Comparison of ENCODE assay signal across 1 cellular context in genomic region chrX:151004085-151004484, GRCh38.
TF ChIP-seq lines count a peak whose summit lies in the region.

No MANE protein-coding gene starts in this region.

TF ChIP-seq in HCT116, 20 proteins besides CTCF, POLR2A, EP300 and RAD21 (continued from another document):
- TF ChIP-seq ZBTB33 (IDR thresholded peaks at IDR 0.05; ENCODE audit: extremely low read depth, insufficient replicate concordance, low read length) (no peak), ZFX (IDR thresholded peaks at IDR 0.05) (no peak), CEBPB (IDR thresholded peaks at IDR 0.05; ENCODE audit: low read depth) (no peak), JUND (IDR thresholded peaks at IDR 0.05) (no peak), CBX3 (IDR thresholded peaks at IDR 0.05; ENCODE audit: low read depth) (no peak), REST (IDR thresholded peaks at IDR 0.05; ENCODE audit: low read depth) (no peak), EZH2phosphoT487 (IDR thresholded peaks at IDR 0.05; ENCODE audit: borderline replicate concordance) (no peak), ATF3 (IDR thresholded peaks at IDR 0.05) (no peak), MAX (IDR thresholded peaks at IDR 0.05) (no peak), POLR2AphosphoS5 (IDR thresholded peaks at IDR 0.05; ENCODE audit: low read depth, low read length) (no peak), YY1 (IDR thresholded peaks at IDR 0.05; ENCODE audit: extremely low read depth, insufficient replicate concordance, low read depth, low read length) (no peak)
